1 cellular context compared by ENCODE assay signal in the genomic region with DNA sequence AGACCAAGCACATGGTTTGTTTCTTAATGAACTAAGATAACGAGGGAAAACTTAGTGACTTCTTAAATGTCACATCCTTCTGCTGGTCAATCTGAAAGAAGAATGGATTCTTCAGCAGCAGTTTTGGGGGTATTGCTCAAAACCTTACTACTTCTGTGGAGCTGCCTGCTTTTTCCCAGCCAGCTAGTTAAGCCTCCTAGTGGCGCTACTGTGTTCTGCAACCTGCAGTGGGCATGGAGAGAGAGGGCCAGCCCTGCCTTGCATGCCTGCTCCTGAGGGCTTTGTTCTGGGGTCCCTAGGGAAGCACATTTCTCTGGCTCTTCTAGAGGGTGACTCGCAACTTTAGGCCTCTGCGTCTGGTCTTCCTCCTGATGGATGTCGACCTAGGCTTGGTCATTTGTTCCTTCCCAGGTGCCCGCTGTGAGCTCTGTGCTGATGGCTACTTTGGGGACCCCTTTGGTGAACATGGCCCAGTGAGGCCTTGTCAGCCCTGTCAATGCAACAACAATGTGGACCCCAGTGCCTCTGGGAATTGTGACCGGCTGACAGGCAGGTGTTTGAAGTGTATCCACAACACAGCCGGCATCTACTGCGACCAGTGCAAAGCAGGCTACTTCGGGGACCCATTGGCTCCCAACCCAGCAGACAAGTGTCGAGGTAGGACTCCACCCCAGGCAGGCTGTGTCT.
TF ChIP-seq lines count a peak whose summit lies in the region.

No MANE protein-coding gene starts in this region.

TF ChIP-seq in H1, 55 proteins besides CTCF, POLR2A, EP300 and RAD21 (continued from another document):
- TF ChIP-seq ZNF274 (IDR thresholded peaks at IDR 0.05; ENCODE audit: borderline replicate concordance, extremely low read depth, low read length) (no peak), CEBPB (IDR thresholded peaks at IDR 0.05; ENCODE audit: low read depth, low read length) (peak; percentile 44; the same call in 1 of the 2 replicates), EGR1 (IDR thresholded peaks at IDR 0.05; ENCODE audit: borderline replicate concordance, low read depth, low read length) (no peak), KDM5A (IDR thresholded peaks at IDR 0.05; ENCODE audit: low read length) (no peak), RNF2 (IDR thresholded peaks at IDR 0.05; ENCODE audit: borderline replicate concordance, low read depth, low read length, missing control alignments, poor library complexity, severe bottlenecking) (no peak), TEAD4 (IDR thresholded peaks at IDR 0.05; ENCODE audit: low read depth, low read length) (no peak), CHD1 (IDR thresholded peaks at IDR 0.05; ENCODE audit: low read depth, low read length) (no peak), RFX5 (IDR thresholded peaks at IDR 0.05; ENCODE audit: borderline replicate concordance, low read depth, low read length) (no peak), HDAC6 (IDR thresholded peaks at IDR 0.05; ENCODE audit: low read depth, low read length) (no peak), EZH2 (IDR thresholded peaks at IDR 0.05; ENCODE audit: low read depth, low read length, severe bottlenecking) (no peak), RXRA (IDR thresholded peaks at IDR 0.05; ENCODE audit: insufficient read depth, low read depth, low read length) (no peak), FOSL1 (IDR thresholded peaks at IDR 0.05; ENCODE audit: insufficient read depth, low read depth, low read length) (no peak)
- TF ChIP-seq, protein P1, sequence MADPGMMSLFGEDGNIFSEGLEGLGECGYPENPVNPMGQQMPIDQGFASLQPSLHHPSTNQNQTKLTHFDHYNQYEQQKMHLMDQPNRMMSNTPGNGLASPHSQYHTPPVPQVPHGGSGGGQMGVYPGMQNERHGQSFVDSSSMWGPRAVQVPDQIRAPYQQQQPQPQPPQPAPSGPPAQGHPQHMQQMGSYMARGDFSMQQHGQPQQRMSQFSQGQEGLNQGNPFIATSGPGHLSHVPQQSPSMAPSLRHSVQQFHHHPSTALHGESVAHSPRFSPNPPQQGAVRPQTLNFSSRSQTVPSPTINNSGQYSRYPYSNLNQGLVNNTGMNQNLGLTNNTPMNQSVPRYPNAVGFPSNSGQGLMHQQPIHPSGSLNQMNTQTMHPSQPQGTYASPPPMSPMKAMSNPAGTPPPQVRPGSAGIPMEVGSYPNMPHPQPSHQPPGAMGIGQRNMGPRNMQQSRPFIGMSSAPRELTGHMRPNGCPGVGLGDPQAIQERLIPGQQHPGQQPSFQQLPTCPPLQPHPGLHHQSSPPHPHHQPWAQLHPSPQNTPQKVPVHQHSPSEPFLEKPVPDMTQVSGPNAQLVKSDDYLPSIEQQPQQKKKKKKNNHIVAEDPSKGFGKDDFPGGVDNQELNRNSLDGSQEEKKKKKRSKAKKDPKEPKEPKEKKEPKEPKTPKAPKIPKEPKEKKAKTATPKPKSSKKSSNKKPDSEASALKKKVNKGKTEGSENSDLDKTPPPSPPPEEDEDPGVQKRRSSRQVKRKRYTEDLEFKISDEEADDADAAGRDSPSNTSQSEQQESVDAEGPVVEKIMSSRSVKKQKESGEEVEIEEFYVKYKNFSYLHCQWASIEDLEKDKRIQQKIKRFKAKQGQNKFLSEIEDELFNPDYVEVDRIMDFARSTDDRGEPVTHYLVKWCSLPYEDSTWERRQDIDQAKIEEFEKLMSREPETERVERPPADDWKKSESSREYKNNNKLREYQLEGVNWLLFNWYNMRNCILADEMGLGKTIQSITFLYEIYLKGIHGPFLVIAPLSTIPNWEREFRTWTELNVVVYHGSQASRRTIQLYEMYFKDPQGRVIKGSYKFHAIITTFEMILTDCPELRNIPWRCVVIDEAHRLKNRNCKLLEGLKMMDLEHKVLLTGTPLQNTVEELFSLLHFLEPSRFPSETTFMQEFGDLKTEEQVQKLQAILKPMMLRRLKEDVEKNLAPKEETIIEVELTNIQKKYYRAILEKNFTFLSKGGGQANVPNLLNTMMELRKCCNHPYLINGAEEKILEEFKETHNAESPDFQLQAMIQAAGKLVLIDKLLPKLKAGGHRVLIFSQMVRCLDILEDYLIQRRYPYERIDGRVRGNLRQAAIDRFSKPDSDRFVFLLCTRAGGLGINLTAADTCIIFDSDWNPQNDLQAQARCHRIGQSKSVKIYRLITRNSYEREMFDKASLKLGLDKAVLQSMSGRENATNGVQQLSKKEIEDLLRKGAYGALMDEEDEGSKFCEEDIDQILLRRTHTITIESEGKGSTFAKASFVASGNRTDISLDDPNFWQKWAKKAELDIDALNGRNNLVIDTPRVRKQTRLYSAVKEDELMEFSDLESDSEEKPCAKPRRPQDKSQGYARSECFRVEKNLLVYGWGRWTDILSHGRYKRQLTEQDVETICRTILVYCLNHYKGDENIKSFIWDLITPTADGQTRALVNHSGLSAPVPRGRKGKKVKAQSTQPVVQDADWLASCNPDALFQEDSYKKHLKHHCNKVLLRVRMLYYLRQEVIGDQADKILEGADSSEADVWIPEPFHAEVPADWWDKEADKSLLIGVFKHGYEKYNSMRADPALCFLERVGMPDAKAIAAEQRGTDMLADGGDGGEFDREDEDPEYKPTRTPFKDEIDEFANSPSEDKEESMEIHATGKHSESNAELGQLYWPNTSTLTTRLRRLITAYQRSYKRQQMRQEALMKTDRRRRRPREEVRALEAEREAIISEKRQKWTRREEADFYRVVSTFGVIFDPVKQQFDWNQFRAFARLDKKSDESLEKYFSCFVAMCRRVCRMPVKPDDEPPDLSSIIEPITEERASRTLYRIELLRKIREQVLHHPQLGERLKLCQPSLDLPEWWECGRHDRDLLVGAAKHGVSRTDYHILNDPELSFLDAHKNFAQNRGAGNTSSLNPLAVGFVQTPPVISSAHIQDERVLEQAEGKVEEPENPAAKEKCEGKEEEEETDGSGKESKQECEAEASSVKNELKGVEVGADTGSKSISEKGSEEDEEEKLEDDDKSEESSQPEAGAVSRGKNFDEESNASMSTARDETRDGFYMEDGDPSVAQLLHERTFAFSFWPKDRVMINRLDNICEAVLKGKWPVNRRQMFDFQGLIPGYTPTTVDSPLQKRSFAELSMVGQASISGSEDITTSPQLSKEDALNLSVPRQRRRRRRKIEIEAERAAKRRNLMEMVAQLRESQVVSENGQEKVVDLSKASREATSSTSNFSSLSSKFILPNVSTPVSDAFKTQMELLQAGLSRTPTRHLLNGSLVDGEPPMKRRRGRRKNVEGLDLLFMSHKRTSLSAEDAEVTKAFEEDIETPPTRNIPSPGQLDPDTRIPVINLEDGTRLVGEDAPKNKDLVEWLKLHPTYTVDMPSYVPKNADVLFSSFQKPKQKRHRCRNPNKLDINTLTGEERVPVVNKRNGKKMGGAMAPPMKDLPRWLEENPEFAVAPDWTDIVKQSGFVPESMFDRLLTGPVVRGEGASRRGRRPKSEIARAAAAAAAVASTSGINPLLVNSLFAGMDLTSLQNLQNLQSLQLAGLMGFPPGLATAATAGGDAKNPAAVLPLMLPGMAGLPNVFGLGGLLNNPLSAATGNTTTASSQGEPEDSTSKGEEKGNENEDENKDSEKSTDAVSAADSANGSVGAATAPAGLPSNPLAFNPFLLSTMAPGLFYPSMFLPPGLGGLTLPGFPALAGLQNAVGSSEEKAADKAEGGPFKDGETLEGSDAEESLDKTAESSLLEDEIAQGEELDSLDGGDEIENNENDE (IDR thresholded peaks at IDR 0.05; ENCODE audit: insufficient replicate concordance, low read length), result no peak
- TF ChIP-seq, protein P2, sequence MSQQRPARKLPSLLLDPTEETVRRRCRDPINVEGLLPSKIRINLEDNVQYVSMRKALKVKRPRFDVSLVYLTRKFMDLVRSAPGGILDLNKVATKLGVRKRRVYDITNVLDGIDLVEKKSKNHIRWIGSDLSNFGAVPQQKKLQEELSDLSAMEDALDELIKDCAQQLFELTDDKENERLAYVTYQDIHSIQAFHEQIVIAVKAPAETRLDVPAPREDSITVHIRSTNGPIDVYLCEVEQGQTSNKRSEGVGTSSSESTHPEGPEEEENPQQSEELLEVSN (IDR thresholded peaks at IDR 0.05), result no peak
TF ChIP-seq in H1: peak in this region for 3.
